In the genomic region with DNA sequence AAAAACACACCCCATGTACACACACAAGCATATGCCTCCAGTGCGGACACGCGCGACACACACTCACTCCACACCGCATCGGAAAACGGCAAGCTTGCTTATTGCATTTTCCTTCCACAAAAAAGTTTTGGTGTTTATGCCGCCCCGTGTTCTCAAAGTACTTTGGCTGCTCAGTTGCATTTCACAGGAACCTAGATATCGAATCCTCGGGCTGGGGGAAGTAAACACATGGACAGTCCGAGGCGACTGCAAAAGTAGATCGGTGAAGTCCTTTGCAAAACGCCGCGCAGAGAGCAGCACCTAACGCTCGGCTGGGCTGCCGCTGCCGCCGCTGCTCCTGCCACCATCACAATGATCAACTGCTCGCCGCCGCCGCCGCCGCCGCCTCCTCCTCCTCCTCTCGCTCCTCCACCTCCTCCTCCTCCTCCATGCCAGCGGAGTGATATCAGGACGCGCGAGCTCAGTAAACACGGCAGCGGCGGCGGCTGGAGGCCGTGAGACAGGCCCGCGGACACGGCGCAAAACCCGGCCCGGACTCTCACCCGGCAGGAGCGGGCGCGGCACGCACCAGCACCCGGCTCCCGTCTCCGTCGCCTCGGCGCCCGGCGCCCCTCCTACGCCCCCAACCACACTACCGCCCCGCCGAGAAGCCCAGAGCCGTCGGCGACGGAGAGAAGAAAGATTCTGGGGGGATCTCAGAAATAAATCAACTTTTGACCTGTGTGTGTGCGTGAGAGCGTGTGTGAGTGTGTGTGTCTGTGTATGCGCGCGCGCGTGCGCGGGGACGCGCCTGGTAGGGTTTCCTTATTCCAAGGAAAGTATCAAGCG, we compare ENCODE assay signal across 1 cellular context.
A peak's percentile ranks its signal among the peaks of the same experiment; 100 is the strongest.
TF ChIP-seq lines count a peak whose summit lies in the region.

A gene (minus strand): TSS at position 441 of the 828 bp plus-strand sequence. CDS start 857 bp downstream, outside the sequence.

TF ChIP-seq in K562, 482 proteins besides CTCF, POLR2A, EP300 and RAD21 (continued from another document and continues in another):
- TF ChIP-seq, protein P1, sequence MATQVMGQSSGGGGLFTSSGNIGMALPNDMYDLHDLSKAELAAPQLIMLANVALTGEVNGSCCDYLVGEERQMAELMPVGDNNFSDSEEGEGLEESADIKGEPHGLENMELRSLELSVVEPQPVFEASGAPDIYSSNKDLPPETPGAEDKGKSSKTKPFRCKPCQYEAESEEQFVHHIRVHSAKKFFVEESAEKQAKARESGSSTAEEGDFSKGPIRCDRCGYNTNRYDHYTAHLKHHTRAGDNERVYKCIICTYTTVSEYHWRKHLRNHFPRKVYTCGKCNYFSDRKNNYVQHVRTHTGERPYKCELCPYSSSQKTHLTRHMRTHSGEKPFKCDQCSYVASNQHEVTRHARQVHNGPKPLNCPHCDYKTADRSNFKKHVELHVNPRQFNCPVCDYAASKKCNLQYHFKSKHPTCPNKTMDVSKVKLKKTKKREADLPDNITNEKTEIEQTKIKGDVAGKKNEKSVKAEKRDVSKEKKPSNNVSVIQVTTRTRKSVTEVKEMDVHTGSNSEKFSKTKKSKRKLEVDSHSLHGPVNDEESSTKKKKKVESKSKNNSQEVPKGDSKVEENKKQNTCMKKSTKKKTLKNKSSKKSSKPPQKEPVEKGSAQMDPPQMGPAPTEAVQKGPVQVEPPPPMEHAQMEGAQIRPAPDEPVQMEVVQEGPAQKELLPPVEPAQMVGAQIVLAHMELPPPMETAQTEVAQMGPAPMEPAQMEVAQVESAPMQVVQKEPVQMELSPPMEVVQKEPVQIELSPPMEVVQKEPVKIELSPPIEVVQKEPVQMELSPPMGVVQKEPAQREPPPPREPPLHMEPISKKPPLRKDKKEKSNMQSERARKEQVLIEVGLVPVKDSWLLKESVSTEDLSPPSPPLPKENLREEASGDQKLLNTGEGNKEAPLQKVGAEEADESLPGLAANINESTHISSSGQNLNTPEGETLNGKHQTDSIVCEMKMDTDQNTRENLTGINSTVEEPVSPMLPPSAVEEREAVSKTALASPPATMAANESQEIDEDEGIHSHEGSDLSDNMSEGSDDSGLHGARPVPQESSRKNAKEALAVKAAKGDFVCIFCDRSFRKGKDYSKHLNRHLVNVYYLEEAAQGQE (CRISPR knock-in tag; IDR thresholded peaks at IDR 0.05; ENCODE audit: low read depth), result no peak
- TF ChIP-seq ZNF239 (CRISPR knock-in tag; IDR thresholded peaks at IDR 0.05) (no peak), ILK (tag; IDR thresholded peaks at IDR 0.05; ENCODE audit: borderline replicate concordance, low read depth) (no peak), TBL1XR1 (IDR thresholded peaks at IDR 0.05; ENCODE audit: low read length in 2 of 2) (peak in 1 of 2 experiments; percentile 48; a peak in 1 of 4 replicates), MEF2A (IDR thresholded peaks at IDR 0.05; ENCODE audit: control insufficient read depth, low read depth, low read length) (no peak), KLF6 (CRISPR knock-in tag; IDR thresholded peaks at IDR 0.05; ENCODE audit: borderline replicate concordance) (no peak), SREBF2 (CRISPR knock-in tag; IDR thresholded peaks at IDR 0.05) (no peak), SRSF9 (IDR thresholded peaks at IDR 0.05; ENCODE audit: borderline replicate concordance, low read depth, low read length) (no peak), ATF1 (CRISPR knock-in tag; IDR thresholded peaks at IDR 0.05) (no peak; the same call in 1 of the 2 replicates), ATF1 (tag; IDR thresholded peaks at IDR 0.05) (peak; percentile 87), SP2 (IDR thresholded peaks at IDR 0.05; ENCODE audit: extremely low read depth, low read depth, low read length, poor library complexity, severe bottlenecking) (no peak), MCM7 (IDR thresholded peaks at IDR 0.05) (no peak), ZNF75A (CRISPR knock-in tag; IDR thresholded peaks at IDR 0.05) (no peak), MEF2D (tag; conservative IDR thresholded peaks at IDR 0.05; ENCODE audit: low read depth) (no peak), KAT7 (CRISPR knock-in tag; IDR thresholded peaks at IDR 0.05; ENCODE audit: borderline replicate concordance) (no peak), ZNF431 (CRISPR knock-in tag; IDR thresholded peaks at IDR 0.05) (peak; percentile 18; the same call in 1 of the 2 replicates), SIN3A (IDR thresholded peaks at IDR 0.05; ENCODE audit: borderline replicate concordance in 2 of 2, control insufficient read depth in 1 of 2, low read depth in 2 of 2, low read length in 2 of 2) (peak in 1 of 2 experiments; percentile 15; a peak in 1 of 4 replicates), CHCHD3 (CRISPR knock-in tag; IDR thresholded peaks at IDR 0.05) (no peak), STAT5B (CRISPR knock-in tag; IDR thresholded peaks at IDR 0.05) (no peak), HNRNPL (IDR thresholded peaks at IDR 0.05; ENCODE audit: low read depth, low read length) (peak; percentile 55; the same call in 1 of the 2 replicates), TRIM24 (IDR thresholded peaks at IDR 0.05) (peak in 1 of 2 experiments; percentile 57; a peak in 2 of 4 replicates), ZSCAN29 (IDR thresholded peaks at IDR 0.05) (no peak), TAF9B (IDR thresholded peaks at IDR 0.05; ENCODE audit: partially characterized antibody) (no peak), ETS2 (tag; IDR thresholded peaks at IDR 0.05; ENCODE audit: borderline replicate concordance, poor library complexity, severe bottlenecking) (no peak), TEAD2 (tag; IDR thresholded peaks at IDR 0.05) (no peak), POLR3G (IDR thresholded peaks at IDR 0.05; ENCODE audit: extremely low read depth, insufficient read length, insufficient replicate concordance) (no peak), KAT8 (IDR thresholded peaks at IDR 0.05; ENCODE audit: low read depth) (no peak), PRPF4 (IDR thresholded peaks at IDR 0.05; ENCODE audit: insufficient read depth, low read depth, low read length, poor library complexity, severe bottlenecking) (no peak), CEBPB (tag; IDR thresholded peaks at IDR 0.05) (no peak)
- TF ChIP-seq, protein P2, sequence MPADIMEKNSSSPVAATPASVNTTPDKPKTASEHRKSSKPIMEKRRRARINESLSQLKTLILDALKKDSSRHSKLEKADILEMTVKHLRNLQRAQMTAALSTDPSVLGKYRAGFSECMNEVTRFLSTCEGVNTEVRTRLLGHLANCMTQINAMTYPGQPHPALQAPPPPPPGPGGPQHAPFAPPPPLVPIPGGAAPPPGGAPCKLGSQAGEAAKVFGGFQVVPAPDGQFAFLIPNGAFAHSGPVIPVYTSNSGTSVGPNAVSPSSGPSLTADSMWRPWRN (IDR thresholded peaks at IDR 0.05; ENCODE audit: low read depth), result no peak
- TF ChIP-seq, protein P3, sequence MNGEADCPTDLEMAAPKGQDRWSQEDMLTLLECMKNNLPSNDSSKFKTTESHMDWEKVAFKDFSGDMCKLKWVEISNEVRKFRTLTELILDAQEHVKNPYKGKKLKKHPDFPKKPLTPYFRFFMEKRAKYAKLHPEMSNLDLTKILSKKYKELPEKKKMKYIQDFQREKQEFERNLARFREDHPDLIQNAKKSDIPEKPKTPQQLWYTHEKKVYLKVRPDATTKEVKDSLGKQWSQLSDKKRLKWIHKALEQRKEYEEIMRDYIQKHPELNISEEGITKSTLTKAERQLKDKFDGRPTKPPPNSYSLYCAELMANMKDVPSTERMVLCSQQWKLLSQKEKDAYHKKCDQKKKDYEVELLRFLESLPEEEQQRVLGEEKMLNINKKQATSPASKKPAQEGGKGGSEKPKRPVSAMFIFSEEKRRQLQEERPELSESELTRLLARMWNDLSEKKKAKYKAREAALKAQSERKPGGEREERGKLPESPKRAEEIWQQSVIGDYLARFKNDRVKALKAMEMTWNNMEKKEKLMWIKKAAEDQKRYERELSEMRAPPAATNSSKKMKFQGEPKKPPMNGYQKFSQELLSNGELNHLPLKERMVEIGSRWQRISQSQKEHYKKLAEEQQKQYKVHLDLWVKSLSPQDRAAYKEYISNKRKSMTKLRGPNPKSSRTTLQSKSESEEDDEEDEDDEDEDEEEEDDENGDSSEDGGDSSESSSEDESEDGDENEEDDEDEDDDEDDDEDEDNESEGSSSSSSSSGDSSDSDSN (IDR thresholded peaks at IDR 0.05; ENCODE audit: borderline replicate concordance in 1 of 2, low read depth in 2 of 2, low read length in 2 of 2), result peak; percentile 44 to 49; a peak in 2 of 4 replicates
- TF ChIP-seq, protein P4, sequence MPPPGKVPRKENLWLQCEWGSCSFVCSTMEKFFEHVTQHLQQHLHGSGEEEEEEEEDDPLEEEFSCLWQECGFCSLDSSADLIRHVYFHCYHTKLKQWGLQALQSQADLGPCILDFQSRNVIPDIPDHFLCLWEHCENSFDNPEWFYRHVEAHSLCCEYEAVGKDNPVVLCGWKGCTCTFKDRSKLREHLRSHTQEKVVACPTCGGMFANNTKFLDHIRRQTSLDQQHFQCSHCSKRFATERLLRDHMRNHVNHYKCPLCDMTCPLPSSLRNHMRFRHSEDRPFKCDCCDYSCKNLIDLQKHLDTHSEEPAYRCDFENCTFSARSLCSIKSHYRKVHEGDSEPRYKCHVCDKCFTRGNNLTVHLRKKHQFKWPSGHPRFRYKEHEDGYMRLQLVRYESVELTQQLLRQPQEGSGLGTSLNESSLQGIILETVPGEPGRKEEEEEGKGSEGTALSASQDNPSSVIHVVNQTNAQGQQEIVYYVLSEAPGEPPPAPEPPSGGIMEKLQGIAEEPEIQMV (tag; conservative IDR thresholded peaks at IDR 0.05; ENCODE audit: low read depth), result no peak
- TF ChIP-seq, protein P5, sequence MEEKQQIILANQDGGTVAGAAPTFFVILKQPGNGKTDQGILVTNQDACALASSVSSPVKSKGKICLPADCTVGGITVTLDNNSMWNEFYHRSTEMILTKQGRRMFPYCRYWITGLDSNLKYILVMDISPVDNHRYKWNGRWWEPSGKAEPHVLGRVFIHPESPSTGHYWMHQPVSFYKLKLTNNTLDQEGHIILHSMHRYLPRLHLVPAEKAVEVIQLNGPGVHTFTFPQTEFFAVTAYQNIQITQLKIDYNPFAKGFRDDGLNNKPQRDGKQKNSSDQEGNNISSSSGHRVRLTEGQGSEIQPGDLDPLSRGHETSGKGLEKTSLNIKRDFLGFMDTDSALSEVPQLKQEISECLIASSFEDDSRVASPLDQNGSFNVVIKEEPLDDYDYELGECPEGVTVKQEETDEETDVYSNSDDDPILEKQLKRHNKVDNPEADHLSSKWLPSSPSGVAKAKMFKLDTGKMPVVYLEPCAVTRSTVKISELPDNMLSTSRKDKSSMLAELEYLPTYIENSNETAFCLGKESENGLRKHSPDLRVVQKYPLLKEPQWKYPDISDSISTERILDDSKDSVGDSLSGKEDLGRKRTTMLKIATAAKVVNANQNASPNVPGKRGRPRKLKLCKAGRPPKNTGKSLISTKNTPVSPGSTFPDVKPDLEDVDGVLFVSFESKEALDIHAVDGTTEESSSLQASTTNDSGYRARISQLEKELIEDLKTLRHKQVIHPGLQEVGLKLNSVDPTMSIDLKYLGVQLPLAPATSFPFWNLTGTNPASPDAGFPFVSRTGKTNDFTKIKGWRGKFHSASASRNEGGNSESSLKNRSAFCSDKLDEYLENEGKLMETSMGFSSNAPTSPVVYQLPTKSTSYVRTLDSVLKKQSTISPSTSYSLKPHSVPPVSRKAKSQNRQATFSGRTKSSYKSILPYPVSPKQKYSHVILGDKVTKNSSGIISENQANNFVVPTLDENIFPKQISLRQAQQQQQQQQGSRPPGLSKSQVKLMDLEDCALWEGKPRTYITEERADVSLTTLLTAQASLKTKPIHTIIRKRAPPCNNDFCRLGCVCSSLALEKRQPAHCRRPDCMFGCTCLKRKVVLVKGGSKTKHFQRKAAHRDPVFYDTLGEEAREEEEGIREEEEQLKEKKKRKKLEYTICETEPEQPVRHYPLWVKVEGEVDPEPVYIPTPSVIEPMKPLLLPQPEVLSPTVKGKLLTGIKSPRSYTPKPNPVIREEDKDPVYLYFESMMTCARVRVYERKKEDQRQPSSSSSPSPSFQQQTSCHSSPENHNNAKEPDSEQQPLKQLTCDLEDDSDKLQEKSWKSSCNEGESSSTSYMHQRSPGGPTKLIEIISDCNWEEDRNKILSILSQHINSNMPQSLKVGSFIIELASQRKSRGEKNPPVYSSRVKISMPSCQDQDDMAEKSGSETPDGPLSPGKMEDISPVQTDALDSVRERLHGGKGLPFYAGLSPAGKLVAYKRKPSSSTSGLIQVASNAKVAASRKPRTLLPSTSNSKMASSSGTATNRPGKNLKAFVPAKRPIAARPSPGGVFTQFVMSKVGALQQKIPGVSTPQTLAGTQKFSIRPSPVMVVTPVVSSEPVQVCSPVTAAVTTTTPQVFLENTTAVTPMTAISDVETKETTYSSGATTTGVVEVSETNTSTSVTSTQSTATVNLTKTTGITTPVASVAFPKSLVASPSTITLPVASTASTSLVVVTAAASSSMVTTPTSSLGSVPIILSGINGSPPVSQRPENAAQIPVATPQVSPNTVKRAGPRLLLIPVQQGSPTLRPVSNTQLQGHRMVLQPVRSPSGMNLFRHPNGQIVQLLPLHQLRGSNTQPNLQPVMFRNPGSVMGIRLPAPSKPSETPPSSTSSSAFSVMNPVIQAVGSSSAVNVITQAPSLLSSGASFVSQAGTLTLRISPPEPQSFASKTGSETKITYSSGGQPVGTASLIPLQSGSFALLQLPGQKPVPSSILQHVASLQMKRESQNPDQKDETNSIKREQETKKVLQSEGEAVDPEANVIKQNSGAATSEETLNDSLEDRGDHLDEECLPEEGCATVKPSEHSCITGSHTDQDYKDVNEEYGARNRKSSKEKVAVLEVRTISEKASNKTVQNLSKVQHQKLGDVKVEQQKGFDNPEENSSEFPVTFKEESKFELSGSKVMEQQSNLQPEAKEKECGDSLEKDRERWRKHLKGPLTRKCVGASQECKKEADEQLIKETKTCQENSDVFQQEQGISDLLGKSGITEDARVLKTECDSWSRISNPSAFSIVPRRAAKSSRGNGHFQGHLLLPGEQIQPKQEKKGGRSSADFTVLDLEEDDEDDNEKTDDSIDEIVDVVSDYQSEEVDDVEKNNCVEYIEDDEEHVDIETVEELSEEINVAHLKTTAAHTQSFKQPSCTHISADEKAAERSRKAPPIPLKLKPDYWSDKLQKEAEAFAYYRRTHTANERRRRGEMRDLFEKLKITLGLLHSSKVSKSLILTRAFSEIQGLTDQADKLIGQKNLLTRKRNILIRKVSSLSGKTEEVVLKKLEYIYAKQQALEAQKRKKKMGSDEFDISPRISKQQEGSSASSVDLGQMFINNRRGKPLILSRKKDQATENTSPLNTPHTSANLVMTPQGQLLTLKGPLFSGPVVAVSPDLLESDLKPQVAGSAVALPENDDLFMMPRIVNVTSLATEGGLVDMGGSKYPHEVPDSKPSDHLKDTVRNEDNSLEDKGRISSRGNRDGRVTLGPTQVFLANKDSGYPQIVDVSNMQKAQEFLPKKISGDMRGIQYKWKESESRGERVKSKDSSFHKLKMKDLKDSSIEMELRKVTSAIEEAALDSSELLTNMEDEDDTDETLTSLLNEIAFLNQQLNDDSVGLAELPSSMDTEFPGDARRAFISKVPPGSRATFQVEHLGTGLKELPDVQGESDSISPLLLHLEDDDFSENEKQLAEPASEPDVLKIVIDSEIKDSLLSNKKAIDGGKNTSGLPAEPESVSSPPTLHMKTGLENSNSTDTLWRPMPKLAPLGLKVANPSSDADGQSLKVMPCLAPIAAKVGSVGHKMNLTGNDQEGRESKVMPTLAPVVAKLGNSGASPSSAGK (IDR thresholded peaks at IDR 0.05), result peak; percentile 83
- TF ChIP-seq, protein P6, sequence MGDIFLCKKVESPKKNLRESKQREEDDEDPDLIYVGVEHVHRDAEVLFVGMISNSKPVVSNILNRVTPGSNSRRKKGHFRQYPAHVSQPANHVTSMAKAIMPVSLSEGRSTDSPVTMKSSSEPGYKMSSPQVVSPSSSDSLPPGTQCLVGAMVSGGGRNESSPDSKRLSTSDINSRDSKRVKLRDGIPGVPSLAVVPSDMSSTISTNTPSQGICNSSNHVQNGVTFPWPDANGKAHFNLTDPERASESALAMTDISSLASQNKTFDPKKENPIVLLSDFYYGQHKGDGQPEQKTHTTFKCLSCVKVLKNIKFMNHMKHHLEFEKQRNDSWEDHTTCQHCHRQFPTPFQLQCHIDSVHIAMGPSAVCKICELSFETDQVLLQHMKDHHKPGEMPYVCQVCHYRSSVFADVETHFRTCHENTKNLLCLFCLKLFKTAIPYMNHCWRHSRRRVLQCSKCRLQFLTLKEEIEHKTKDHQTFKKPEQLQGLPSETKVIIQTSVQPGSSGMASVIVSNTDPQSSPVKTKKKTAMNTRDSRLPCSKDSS (IDR thresholded peaks at IDR 0.05; ENCODE audit: low read depth, partially characterized antibody), result no peak
